In the genomic region with DNA sequence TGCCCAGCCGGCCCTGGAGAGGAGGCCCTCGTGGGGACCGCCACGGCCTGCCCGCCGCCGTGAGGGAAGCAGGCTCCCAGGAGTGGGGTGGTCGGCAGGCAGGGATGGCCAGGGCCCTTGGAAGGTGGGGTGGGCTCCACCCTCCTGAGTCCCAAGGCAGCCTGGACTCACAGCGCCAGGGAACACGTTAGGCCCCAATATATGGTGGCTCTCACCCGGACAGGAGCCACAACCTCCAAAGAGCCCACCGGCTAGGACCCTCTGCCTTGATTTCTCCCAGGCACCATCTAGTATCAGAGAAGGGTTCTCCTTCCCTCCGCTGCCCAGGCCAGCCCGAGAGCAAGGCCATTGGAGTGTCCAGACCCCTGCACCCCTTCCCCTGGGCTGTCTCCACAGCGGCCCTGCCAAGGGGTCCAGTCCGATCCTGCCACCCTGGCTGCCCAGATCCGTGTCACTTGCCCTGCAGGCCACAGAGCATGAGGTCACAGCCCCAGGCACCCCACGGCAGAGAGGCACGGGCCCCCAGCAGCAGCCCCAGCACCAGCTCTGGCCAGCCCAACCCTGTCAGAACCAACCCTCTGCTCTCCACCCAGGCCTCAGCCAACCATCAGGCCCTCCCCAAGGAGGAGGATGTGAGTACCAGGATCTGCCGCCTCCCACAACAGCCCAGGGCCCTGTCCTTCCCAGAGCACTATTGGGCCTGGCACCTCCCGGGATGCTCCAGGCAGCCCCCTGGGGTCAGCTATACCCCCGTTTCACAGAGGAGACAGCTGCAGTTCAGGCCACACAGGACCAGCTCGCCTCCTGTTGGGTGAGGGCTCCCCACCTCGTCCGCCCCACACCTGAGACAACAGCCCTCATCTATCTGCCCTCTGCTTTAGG, we compare ENCODE assay signal across 1 cellular context.
TF ChIP-seq lines count a peak whose summit lies in the region.

No MANE protein-coding gene starts in this region.

TF ChIP-seq in H1, 55 proteins besides CTCF, POLR2A, EP300 and RAD21:
- TF ChIP-seq HDAC2 (IDR thresholded peaks at IDR 0.05; ENCODE audit: borderline replicate concordance in 1 of 2, low read depth in 2 of 2, low read length in 2 of 2) (no peak), SIN3A (conservative IDR thresholded peaks at IDR 0.05 in 1 of 2, IDR thresholded peaks at IDR 0.05 in 1 of 2; ENCODE audit: low read depth in 1 of 2, low read length in 2 of 2) (no peak), TEAD4 (IDR thresholded peaks at IDR 0.05; ENCODE audit: low read depth, low read length) (no peak)
